ENCODE assay signal across 25 cellular contexts in the genomic region with DNA sequence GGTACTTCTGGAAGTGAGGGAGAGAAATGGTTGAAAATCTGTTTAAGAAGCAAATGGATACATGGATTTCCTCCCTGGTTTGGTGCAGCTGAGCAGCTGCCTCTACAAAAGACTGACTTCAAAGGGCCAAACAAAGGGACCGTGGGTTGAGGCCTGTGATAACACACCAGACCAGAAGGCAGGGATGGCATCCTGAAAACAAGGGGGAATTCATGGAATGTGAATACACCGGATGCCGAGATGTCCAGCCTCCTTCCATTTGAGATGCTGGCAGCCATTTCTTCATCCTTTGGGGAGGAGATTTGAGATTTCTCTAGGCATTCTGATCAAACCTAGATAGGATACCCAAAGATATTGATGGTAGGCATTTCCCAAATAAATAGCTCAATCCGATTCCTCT. TPM values are rescaled to one million over a fixed set of nuclear protein-coding genes. Genes with fewer than 3 reads are reported as not detected.
A peak's percentile ranks its signal among the peaks of the same experiment; 100 is the strongest.
DNase-seq lines count a peak whose midpoint lies in the region; ATAC-seq lines count a peak whose summit lies in the region.
"Had no signal": no experiment of that assay in that cellular context is flagged by ENCODE, and none has a peak within 500 bp of the region (broad histone marks: within the 10 kb centered on the region; RNA-seq: fewer than 3 reads in every experiment).

No MANE protein-coding gene starts in this region.

- H3K4me2 ChIP-seq in mesenchymal stem cell (ENCODE audit: low read length, poor library complexity, severe bottlenecking): no peak overlapping the region
- H3K4me2 ChIP-seq: smooth muscle cell had no signal

- H3K9ac ChIP-seq in mesenchymal stem cell (ENCODE audit: low read length): no peak overlapping the region

- WGBS in mesenchymal stem cell: 69% methylated on average over 4 of the region's 4 CpGs

- no peak overlapping the region for H2BK12ac ChIP-seq in mesenchymal stem cell (ENCODE audit: low read length in 2 of 2)

- no peak overlapping the region for H2BK5ac ChIP-seq in mesenchymal stem cell (ENCODE audit: low read depth, low read length, poor library complexity, severe bottlenecking)

- H3K4me1 ChIP-seq in mesenchymal stem cell (ENCODE audit: control insufficient read depth, insufficient read depth, low read depth, low read length): peaks cover 5% of the 10 kb centered on the region
- H3K4me1 ChIP-seq: suprapubic skin had no signal

- intact Hi-C loops in posterior vena cava (cut with DNase I): no loop called here

- H2AFZ ChIP-seq in mesenchymal stem cell (ENCODE audit: low read depth, low read length): no peak overlapping the region

- H3K9me3 ChIP-seq in mesenchymal stem cell (ENCODE audit: control insufficient read depth, low read length): no peaks in the 10 kb centered on the region
- H3K9me3 ChIP-seq: pancreas had no signal

- H3K18ac ChIP-seq in mesenchymal stem cell (ENCODE audit: low read depth in 1 of 2, low read length in 2 of 2): no peak overlapping the region

- no peak overlapping the region for H3K23ac ChIP-seq in mesenchymal stem cell (ENCODE audit: low read length in 2 of 2)

- no peak overlapping the region for H4K8ac ChIP-seq in mesenchymal stem cell (ENCODE audit: low read length)

- H3K14ac ChIP-seq in mesenchymal stem cell (ENCODE audit: low read length in 2 of 2): no peak overlapping the region

- no peak overlapping the region for H3K27ac ChIP-seq in mesenchymal stem cell (ENCODE audit: low read length, poor library complexity, severe bottlenecking)
- H3K27ac ChIP-seq: HL-60, pancreas, suprapubic skin, WERI-Rb-1 had no signal

- ATAC-seq in GM21619 (IDR thresholded peaks at IDR 0.05; ENCODE audit: unreplicated experiment): no peak
- ATAC-seq: natural killer cell treated with Interleukin-12 subunit alpha and Interleukin-12 subunit beta and Interleukin-15 and Interleukin-18, amount 100 ng/mL, for 72 hours; pancreas had no signal

- DNase-seq in H7 (peak; percentile 39), ecto neural progenitor cell (ENCODE audit: low spot score) (peak; percentile 54), mesenchymal stem cell (no peak), pons (ENCODE audit: low spot score) (peak; percentile 15), GF-D8 (lab: John Stamatoyannopoulos, UW) (no peak), posterior vena cava (ENCODE audit: low spot score) (no peak)
- DNase-seq: ACHN; activated CD4-positive, alpha-beta T cell treated with anti-CD3 and anti-CD28 coated beads for 48 hours; CD8-positive, alpha-beta memory T cell; DMS153; effector CD8-positive, alpha-beta T cell; glutamatergic neuron; HCEC 1CT; MV-4-11; NCI-H1436 treated with DMSO at 0.1 percent for 48 hours; NCI-H774; pancreas; RPMI8226; stimulated activated naive CD4-positive, alpha-beta T cell; WERI-Rb-1 had no signal

- H3K79me1 ChIP-seq in mesenchymal stem cell (replicated peaks; ENCODE audit: low read length, poor library complexity, severe bottlenecking): peaks cover 22% of the 10 kb centered on the region

- H3K36me3 ChIP-seq in H7 (replicated peaks; ENCODE audit: control insufficient read depth, insufficient read depth, low read length) (no peaks in the 10 kb centered on the region), mesenchymal stem cell (ENCODE audit: control insufficient read depth in 1 of 2, insufficient read depth in 2 of 2, low read depth in 1 of 2, low read length in 2 of 2) (no peaks in the 10 kb centered on the region)
- H3K36me3 ChIP-seq: pancreas, suprapubic skin, WERI-Rb-1 had no signal

- H2AK5ac ChIP-seq in mesenchymal stem cell (ENCODE audit: low read length, severe bottlenecking): peak overlapping the region; percentile 84

- H2BK15ac ChIP-seq in mesenchymal stem cell (ENCODE audit: low read depth, poor library complexity, severe bottlenecking): no peak overlapping the region

- no peaks in the 10 kb centered on the region for H3K27me3 ChIP-seq in H7 (ENCODE audit: control insufficient read depth, insufficient read depth, low read length)
- H3K27me3 ChIP-seq in mesenchymal stem cell (ENCODE audit: control insufficient read depth in 1 of 2, insufficient read depth in 1 of 2, low read length in 2 of 2): no peaks in the 10 kb centered on the region
- H3K27me3 ChIP-seq: pancreas, suprapubic skin had no signal

- no peak overlapping the region for H2BK120ac ChIP-seq in mesenchymal stem cell (ENCODE audit: low read depth, low read length)

- H3K4ac ChIP-seq in mesenchymal stem cell (ENCODE audit: low read depth in 1 of 2, low read length in 2 of 2): no peak overlapping the region

- no peak overlapping the region for H3K4me3 ChIP-seq in H7 (ENCODE audit: insufficient read depth, low read depth, low read length)
- H3K4me3 ChIP-seq in mesenchymal stem cell (ENCODE audit: insufficient read depth in 1 of 2, low read depth in 1 of 2, low read length in 2 of 2): no peak overlapping the region
- H3K4me3 ChIP-seq: pancreas, smooth muscle cell, suprapubic skin had no signal

- H4K91ac ChIP-seq in mesenchymal stem cell (ENCODE audit: low read length): no peak overlapping the region

RNA-seq across cellular contexts. Expression of a gene that starts 36.9 kb away (rescaled TPM):
- total RNA-seq in H7 (2014; rRNA removed; shearing (Covaris generic)): 1.5 and 2.7 TPM in 2 replicates
- 7.7 TPM for polyA plus RNA-seq in mesenchymal stem cell (2013, experiment 1 of 2)
- 7.7 TPM for polyA plus RNA-seq in mesenchymal stem cell (2013, experiment 2 of 2)
- total RNA-seq in posterior vena cava: 10 to 100 TPM in 1 of 2 donors, 1 to 10 TPM in 1; 9.9 to 10.8 TPM

Comparison
In these comparisons a context has a peak if more than half of its experiments do, and no peak if none do; other contexts are left out.
1. DNase-seq: peak in H7 (single experiment), ecto neural progenitor cell (single experiment) and pons (single experiment); none in mesenchymal stem cell (single experiment), GF-D8 (single experiment) and posterior vena cava (single experiment).